In the genomic region with DNA sequence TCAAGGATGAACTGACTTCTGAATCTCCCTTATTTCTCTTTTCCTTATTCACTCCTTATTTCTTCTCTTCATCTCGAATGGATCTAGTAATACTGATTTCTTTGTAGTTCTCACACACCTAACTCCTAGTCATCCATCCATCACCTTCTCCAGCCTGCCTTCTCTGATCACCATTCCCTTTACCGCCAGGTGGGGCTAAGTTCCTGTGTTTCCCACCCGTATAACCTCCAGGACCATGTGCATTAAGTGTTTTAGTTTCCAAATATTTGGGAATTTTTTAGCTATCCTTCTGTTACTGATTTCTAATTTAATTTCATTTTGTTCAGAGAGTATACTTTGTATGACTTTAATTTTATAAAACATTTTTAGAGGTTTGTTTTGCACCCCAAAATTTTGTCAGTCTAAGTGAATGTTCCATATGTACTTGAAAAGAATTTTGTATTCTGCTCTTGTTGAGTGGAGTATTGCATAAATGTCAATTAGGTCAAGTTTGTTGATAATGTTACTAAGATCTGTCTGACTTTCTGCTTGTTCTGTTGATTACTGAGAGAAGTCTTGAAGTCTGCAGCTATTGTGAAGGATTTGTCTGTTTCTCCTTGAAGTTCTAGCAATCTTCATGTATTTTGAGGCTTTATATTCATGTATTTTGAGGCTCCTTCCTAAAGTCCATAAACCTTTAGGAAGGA, we compare ENCODE assay signal across 1 cellular context.
TF ChIP-seq lines count a peak whose summit lies in the region.

No MANE protein-coding gene starts in this region.

TF ChIP-seq in K562, 482 proteins besides CTCF, POLR2A, EP300 and RAD21:
- TF ChIP-seq, protein P1, sequence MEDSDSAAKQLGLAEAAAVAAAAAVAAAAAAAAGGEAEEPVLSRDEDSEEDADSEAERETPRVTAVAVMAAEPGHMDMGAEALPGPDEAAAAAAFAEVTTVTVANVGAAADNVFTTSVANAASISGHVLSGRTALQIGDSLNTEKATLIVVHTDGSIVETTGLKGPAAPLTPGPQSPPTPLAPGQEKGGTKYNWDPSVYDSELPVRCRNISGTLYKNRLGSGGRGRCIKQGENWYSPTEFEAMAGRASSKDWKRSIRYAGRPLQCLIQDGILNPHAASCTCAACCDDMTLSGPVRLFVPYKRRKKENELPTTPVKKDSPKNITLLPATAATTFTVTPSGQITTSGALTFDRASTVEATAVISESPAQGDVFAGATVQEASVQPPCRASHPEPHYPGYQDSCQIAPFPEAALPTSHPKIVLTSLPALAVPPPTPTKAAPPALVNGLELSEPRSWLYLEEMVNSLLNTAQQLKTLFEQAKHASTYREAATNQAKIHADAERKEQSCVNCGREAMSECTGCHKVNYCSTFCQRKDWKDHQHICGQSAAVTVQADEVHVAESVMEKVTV (CRISPR knock-in tag; IDR thresholded peaks at IDR 0.05) = 0 out of 2 replicates have a peak, but pooled peaks have one; percentile 28
- TF ChIP-seq MYC (IDR thresholded peaks at IDR 0.05; ENCODE audit: low read depth, low read length) (0 out of 2 replicates have a peak, but pooled peaks have one; percentile 45), MYC (CRISPR knock-in tag; IDR thresholded peaks at IDR 0.05; ENCODE audit: borderline replicate concordance, low read depth) (no peak), SMC3 (conservative IDR thresholded peaks at IDR 0.05; ENCODE audit: insufficient read depth, low read depth, low read length) (0 out of 2 replicates have a peak, but pooled peaks have one; percentile 37), RBM22 (IDR thresholded peaks at IDR 0.05; ENCODE audit: low read depth, low read length, poor library complexity, severe bottlenecking) (no peak), RCOR1 (IDR thresholded peaks at IDR 0.05; ENCODE audit: borderline replicate concordance in 1 of 2, low read depth in 2 of 2, low read length in 2 of 2) (0 out of 4 replicates have a peak, but pooled peaks of 1 of the 2 experiments have one; percentile 23)
- TF ChIP-seq, protein P2, sequence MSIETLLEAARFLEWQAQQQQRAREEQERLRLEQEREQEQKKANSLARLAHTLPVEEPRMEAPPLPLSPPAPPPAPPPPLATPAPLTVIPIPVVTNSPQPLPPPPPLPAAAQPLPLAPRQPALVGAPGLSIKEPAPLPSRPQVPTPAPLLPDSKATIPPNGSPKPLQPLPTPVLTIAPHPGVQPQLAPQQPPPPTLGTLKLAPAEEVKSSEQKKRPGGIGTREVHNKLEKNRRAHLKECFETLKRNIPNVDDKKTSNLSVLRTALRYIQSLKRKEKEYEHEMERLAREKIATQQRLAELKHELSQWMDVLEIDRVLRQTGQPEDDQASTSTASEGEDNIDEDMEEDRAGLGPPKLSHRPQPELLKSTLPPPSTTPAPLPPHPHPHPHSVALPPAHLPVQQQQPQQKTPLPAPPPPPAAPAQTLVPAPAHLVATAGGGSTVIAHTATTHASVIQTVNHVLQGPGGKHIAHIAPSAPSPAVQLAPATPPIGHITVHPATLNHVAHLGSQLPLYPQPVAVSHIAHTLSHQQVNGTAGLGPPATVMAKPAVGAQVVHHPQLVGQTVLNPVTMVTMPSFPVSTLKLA (conservative IDR thresholded peaks at IDR 0.05) = 0 out of 4 replicates have a peak, but pooled peaks of 1 of the 2 experiments have one; percentile 29
